Comparison of ENCODE assay signal across 12 cellular contexts in genomic region chr4:104677122-104677521, GRCh38.
A peak's percentile ranks its signal among the peaks of the same experiment; 100 is the strongest.
DNase-seq lines count a peak whose midpoint lies in the region; ATAC-seq and TF ChIP-seq lines count a peak whose summit lies in the region.
"Had no signal": no experiment of that assay in that cellular context is flagged by ENCODE, and none has a peak within 500 bp of the region (broad histone marks: within the 10 kb centered on the region; RNA-seq: fewer than 3 reads in every experiment).

No MANE protein-coding gene starts in this region.

- no peak for ATAC-seq in HG03378 (IDR thresholded peaks at IDR 0.05; ENCODE audit: unreplicated experiment)
- no peak for ATAC-seq in GM19395 (IDR thresholded peaks at IDR 0.05; ENCODE audit: unreplicated experiment)
- ATAC-seq: Panc1 had no signal

- no peaks in the 10 kb centered on the region for H3K9me3 Mint-ChIP-seq in glutamatergic neuron (ENCODE audit: unreplicated experiment)
- H3K9me3 Mint-ChIP-seq: activated T-cell treated with anti-CD3 and anti-CD28 coated beads, Interleukin-2, amount 50 U/mL, for 24 hours had no signal

- no peaks in the 10 kb centered on the region for H3K27me3 Mint-ChIP-seq in glutamatergic neuron (ENCODE audit: unreplicated experiment)
- H3K27me3 Mint-ChIP-seq: activated T-cell treated with anti-CD3 and anti-CD28 coated beads, Interleukin-2, amount 50 U/mL, for 24 hours had no signal

- H3K4me1 Mint-ChIP-seq in glutamatergic neuron (ENCODE audit: low read depth, unreplicated experiment) = peaks cover 4% of the 10 kb centered on the region

- peak; percentile 1 for DNase-seq in Caki2 (ENCODE audit: low read depth)
- peak; percentile 82 for DNase-seq in NCI-H1436 treated with DMSO at 0.1 percent for 48 hours (lab: John Stamatoyannopoulos, UW)
- DNase-seq in glutamatergic neuron = peak; percentile 35
- no peak for DNase-seq in HK-2 (ENCODE audit: unreplicated experiment)
- DNase-seq in dermis blood vessel endothelial cell = no peak
- DNase-seq: activated T-cell treated with anti-CD3 and anti-CD28 coated beads, Interleukin-2, amount 50 U/mL, for 24 hours; AML-193; upper lobe of left lung had no signal

- in situ Hi-C loops in Caki2 (cut with HindIII; ENCODE audit: low pct_unique_long_range_greater_than_20kb, low sequenced_read_pairs) = no loop called here

- H3K36me3 Mint-ChIP-seq in glutamatergic neuron (ENCODE audit: unreplicated experiment) = no peaks in the 10 kb centered on the region

- no peak overlapping the region for H3K27ac Mint-ChIP-seq in glutamatergic neuron (ENCODE audit: unreplicated experiment)
- H3K27ac Mint-ChIP-seq: activated T-cell treated with anti-CD3 and anti-CD28 coated beads, Interleukin-2, amount 50 U/mL, for 24 hours had no signal

- TF ChIP-seq CTCF in glutamatergic neuron (IDR thresholded peaks at IDR 0.05; ENCODE audit: partially characterized antibody, unreplicated experiment) = no peak

- H3K4me3 Mint-ChIP-seq in glutamatergic neuron (ENCODE audit: unreplicated experiment) = no peak overlapping the region
- H3K4me3 Mint-ChIP-seq: activated T-cell treated with anti-CD3 and anti-CD28 coated beads, Interleukin-2, amount 50 U/mL, for 24 hours had no signal

TF ChIP-seq in PFSK-1, 5 proteins besides CTCF, POLR2A, EP300 and RAD21:
- TF ChIP-seq REST (IDR thresholded peaks at IDR 0.05; ENCODE audit: insufficient read depth in 1 of 2, low read depth in 2 of 2, low read length in 2 of 2) = peak in 1 of 2 experiments; percentile 68; a peak in 1 of 4 replicates
- TF ChIP-seq POLR2AphosphoS5 (IDR thresholded peaks at IDR 0.05; ENCODE audit: low read depth, low read length) = peak; percentile 61
- no peak for TF ChIP-seq FOXP2 (optimal IDR thresholded peaks at IDR 0.05; ENCODE audit: borderline replicate concordance, extremely low read depth, extremely low read length, insufficient read depth)
- peak; percentile 57; the same call in 1 of the 2 replicates for TF ChIP-seq TAF1 (IDR thresholded peaks at IDR 0.05; ENCODE audit: borderline replicate concordance, insufficient read depth, low read length)

Comparison
In these comparisons a context has a peak if more than half of its experiments do, and no peak if none do; other contexts are left out.
1. DNase-seq: peak in Caki2 (single experiment), NCI-H1436 treated with DMSO at 0.1 percent for 48 hours (single experiment) and glutamatergic neuron (single experiment); none in HK-2 (single experiment) and dermis blood vessel endothelial cell (single experiment).